In genomic region chr20:62229667-62230066, GRCh38 we compare ENCODE assay signal across 1 cellular context.
TF ChIP-seq lines count a peak whose summit lies in the region.

No MANE protein-coding gene starts in this region.

TF ChIP-seq in HepG2, 621 proteins besides CTCF, POLR2A, EP300 and RAD21 (continues in another document):
- TF ChIP-seq HCFC1 (IDR thresholded peaks at IDR 0.05; ENCODE audit: low read depth, low read length) (no peak), NR2C2 (CRISPR knock-in tag; IDR thresholded peaks at IDR 0.05; ENCODE audit: borderline replicate concordance) (no peak), HHEX (CRISPR knock-in tag; IDR thresholded peaks at IDR 0.05) (no peak), ZNF362 (CRISPR knock-in tag; IDR thresholded peaks at IDR 0.05; ENCODE audit: borderline replicate concordance) (no peak), ZNF639 (CRISPR knock-in tag; conservative IDR thresholded peaks at IDR 0.05) (no peak), CBX1 (IDR thresholded peaks at IDR 0.05; ENCODE audit: low read depth) (no peak), ZSCAN12 (CRISPR knock-in tag; IDR thresholded peaks at IDR 0.05) (no peak), ZNF772 (CRISPR knock-in tag; IDR thresholded peaks at IDR 0.05) (no peak), FOXA1 (IDR thresholded peaks at IDR 0.05) (peak; percentile 41; the same call in 1 of the 2 replicates), FOXA1 (CRISPR knock-in tag; IDR thresholded peaks at IDR 0.05) (no peak), MEIS1 (CRISPR knock-in tag; IDR thresholded peaks at IDR 0.05; ENCODE audit: borderline replicate concordance) (no peak), JDP2 (CRISPR knock-in tag; IDR thresholded peaks at IDR 0.05; ENCODE audit: borderline replicate concordance) (no peak), YY1 (IDR thresholded peaks at IDR 0.05; ENCODE audit: insufficient read depth, insufficient replicate concordance, low read depth, low read length) (no peak), ZFP82 (CRISPR knock-in tag; IDR thresholded peaks at IDR 0.05; ENCODE audit: borderline replicate concordance) (no peak), ZNF253 (CRISPR knock-in tag; IDR thresholded peaks at IDR 0.05; ENCODE audit: borderline replicate concordance) (no peak), THRA (CRISPR knock-in tag; IDR thresholded peaks at IDR 0.05; ENCODE audit: borderline replicate concordance) (no peak), NCOA1 (CRISPR knock-in tag; IDR thresholded peaks at IDR 0.05) (no peak), ZNF549 (CRISPR knock-in tag; IDR thresholded peaks at IDR 0.05) (no peak), KMT2B (CRISPR knock-in tag; IDR thresholded peaks at IDR 0.05) (no peak), NFKBIZ (CRISPR knock-in tag; IDR thresholded peaks at IDR 0.05) (no peak), NFE2L2 (IDR thresholded peaks at IDR 0.05; ENCODE audit: low read length) (no peak), AGO1 (IDR thresholded peaks at IDR 0.05; ENCODE audit: low read depth, low read length, poor library complexity, severe bottlenecking) (no peak), SOX6 (IDR thresholded peaks at IDR 0.05) (0 out of 2 replicates have a peak, but pooled peaks have one; percentile 35), SOX6 (CRISPR knock-in tag; IDR thresholded peaks at IDR 0.05) (no peak), TEF (CRISPR knock-in tag; IDR thresholded peaks at IDR 0.05) (no peak), NONO (IDR thresholded peaks at IDR 0.05) (0 out of 2 replicates have a peak, but pooled peaks have one; percentile 63), NONO (CRISPR knock-in tag; conservative IDR thresholded peaks at IDR 0.05) (no peak), ZNF646 (CRISPR knock-in tag; IDR thresholded peaks at IDR 0.05) (no peak; the same call in 1 of the 2 replicates), KLF11 (CRISPR knock-in tag; IDR thresholded peaks at IDR 0.05) (no peak), HDAC6 (IDR thresholded peaks at IDR 0.05; ENCODE audit: low read depth, low read length) (no peak), IKZF1 (IDR thresholded peaks at IDR 0.05) (0 out of 2 replicates have a peak, but pooled peaks have one; percentile 53), AHR (CRISPR knock-in tag; IDR thresholded peaks at IDR 0.05) (no peak), FOXK2 (IDR thresholded peaks at IDR 0.05) (peak; percentile 27; the same call in 1 of the 2 replicates), ZBTB39 (CRISPR knock-in tag; IDR thresholded peaks at IDR 0.05) (no peak), SOX5 (CRISPR knock-in tag; IDR thresholded peaks at IDR 0.05; ENCODE audit: borderline replicate concordance) (no peak), ARID3A (IDR thresholded peaks at IDR 0.05; ENCODE audit: low read depth, low read length) (no peak), THAP9 (CRISPR knock-in tag; IDR thresholded peaks at IDR 0.05; ENCODE audit: borderline replicate concordance) (no peak), ZSCAN29 (CRISPR knock-in tag; conservative IDR thresholded peaks at IDR 0.05) (no peak), ZNF234 (CRISPR knock-in tag; conservative IDR thresholded peaks at IDR 0.05) (no peak), GLMP (CRISPR knock-in tag; IDR thresholded peaks at IDR 0.05; ENCODE audit: borderline replicate concordance) (no peak), ZBTB7B (CRISPR knock-in tag; IDR thresholded peaks at IDR 0.05) (no peak), CBX5 (CRISPR knock-in tag; IDR thresholded peaks at IDR 0.05; ENCODE audit: borderline replicate concordance) (no peak), CCDC6 (CRISPR knock-in tag; IDR thresholded peaks at IDR 0.05) (no peak), ZBTB3 (CRISPR knock-in tag; IDR thresholded peaks at IDR 0.05; ENCODE audit: borderline replicate concordance, low read depth) (no peak), NBN (conservative IDR thresholded peaks at IDR 0.05) (peak; percentile 72; the same call in 1 of the 2 replicates), ZNF282 (IDR thresholded peaks at IDR 0.05; ENCODE audit: partially characterized antibody) (peak; percentile 89), PITX1 (CRISPR knock-in tag; IDR thresholded peaks at IDR 0.05) (no peak), RAD51 (IDR thresholded peaks at IDR 0.05; ENCODE audit: borderline replicate concordance) (peak; percentile 23; the same call in 1 of the 2 replicates)
